Comparison of ENCODE assay signal across 33 cellular contexts in genomic region chr3:63746211-63746610, GRCh38.
"Had no signal": no experiment of that assay in that cellular context is flagged by ENCODE, and none has a peak within 500 bp of the region (broad histone marks: within the 10 kb centered on the region; RNA-seq: fewer than 3 reads in every experiment).

No MANE protein-coding gene starts in this region.

- H3K4me3 ChIP-seq: MG63 had no signal

- H3K27me3 ChIP-seq: MG63 had no signal

- H3K9ac ChIP-seq: KMS-11 had no signal

- H3K4me2 ChIP-seq: KMS-11 had no signal

- H3K36me3 ChIP-seq: MG63 had no signal

- DNase-seq: Karpas-422, Kasumi-1, KG1, MG63, MM.1S, MV-4-11, NCI-H1048, NCI-H1092, NCI-H1092 treated with DMSO at 0.1 percent for 48 hours, NCI-H1105, NCI-H1417 treated with DMSO at 0.1 percent for 48 hours, NCI-H1436, NCI-H1436 treated with DMSO at 0.1 percent for 48 hours, NCI-H146, NCI-H1694, NCI-H1694 treated with DMSO at 0.1 percent for 48 hours, NCI-H187, NCI-H187 treated with DMSO at 0.1 percent for 48 hours, NCI-H1930, NCI-H2029, NCI-H2029 treated with DMSO at 0.1 percent for 48 hours, NCI-H2081, NCI-H2081 treated with DMSO at 0.1 percent for 48 hours, NCI-H2107, NCI-H2171, NCI-H2171 treated with DMSO at 0.1 percent for 48 hours, NCI-H2227 treated with DMSO at 0.1 percent for 48 hours, NCI-H226, NCI-H345, NCI-H446, NCI-H446 treated with DMSO at 0.1 percent for 48 hours, NCI-H510A had no signal

- H3K9me3 ChIP-seq: MG63 had no signal

- H3K27ac ChIP-seq: KMS-11 had no signal
